ENCODE assay signal across 17 cellular contexts in the genomic region with DNA sequence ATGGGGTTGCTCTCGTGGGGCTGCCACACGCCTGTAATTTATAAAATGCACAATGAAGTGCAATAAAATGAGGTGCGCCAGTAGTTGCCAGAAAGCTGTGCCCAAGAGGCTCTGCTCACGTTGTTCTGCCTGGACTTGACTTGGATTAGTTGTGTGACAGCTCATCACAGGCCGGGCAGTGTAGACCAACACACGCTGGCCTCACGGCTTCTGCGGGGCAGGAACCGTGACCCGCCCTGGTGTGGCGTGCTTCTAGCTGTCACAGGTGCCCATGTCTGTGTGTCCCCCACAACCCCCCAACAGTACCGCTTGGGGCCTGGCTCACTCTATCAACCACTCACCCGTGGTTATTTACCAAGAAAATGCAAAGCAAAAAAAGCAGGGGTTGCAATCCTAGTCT.
"Had no signal": no experiment of that assay in that cellular context is flagged by ENCODE, and none has a peak within 500 bp of the region (broad histone marks: within the 10 kb centered on the region; RNA-seq: fewer than 3 reads in every experiment).

No MANE protein-coding gene starts in this region.

- H3K36me3 ChIP-seq: adrenal gland, SJCRH30, uterus had no signal

- H3K27ac ChIP-seq: adrenal gland, epithelial cell of prostate, SJCRH30, uterus had no signal

- H3K4me3 ChIP-seq: adrenal gland, SJCRH30, uterus had no signal

- H3K9me3 ChIP-seq: adrenal gland had no signal

- H3K4me1 ChIP-seq: adrenal gland, SJCRH30, uterus had no signal

- H3K27me3 ChIP-seq: adrenal gland, SJCRH30, uterus had no signal

- DNase-seq: activated CD4-positive, alpha-beta T cell treated with anti-CD3 and anti-CD28 coated beads for 1 hour; activated CD4-positive, alpha-beta T cell treated with anti-CD3 and anti-CD28 coated beads, Interleukin-2, amount 50 U/mL, for 48 hours; activated naive CD4-positive, alpha-beta T cell; activated T-cell treated with anti-CD3 and anti-CD28 coated beads, Interleukin-2, amount 50 U/mL, for 48 hours; caudate nucleus; cortex of kidney; effector memory CD4-positive, alpha-beta T cell; hypothalamus; mammary epithelial cell; nephron progenitor cell; SJCRH30; stimulated activated CD4-positive, alpha-beta T cell treated with anti-CD3 and anti-CD28 coated beads, Interleukin-2, amount 100 ng/mL, for 24 hours; stimulated activated naive CD4-positive, alpha-beta T cell; SW 1271; uterus had no signal
